10 cellular contexts compared by ENCODE assay signal in the genomic region with DNA sequence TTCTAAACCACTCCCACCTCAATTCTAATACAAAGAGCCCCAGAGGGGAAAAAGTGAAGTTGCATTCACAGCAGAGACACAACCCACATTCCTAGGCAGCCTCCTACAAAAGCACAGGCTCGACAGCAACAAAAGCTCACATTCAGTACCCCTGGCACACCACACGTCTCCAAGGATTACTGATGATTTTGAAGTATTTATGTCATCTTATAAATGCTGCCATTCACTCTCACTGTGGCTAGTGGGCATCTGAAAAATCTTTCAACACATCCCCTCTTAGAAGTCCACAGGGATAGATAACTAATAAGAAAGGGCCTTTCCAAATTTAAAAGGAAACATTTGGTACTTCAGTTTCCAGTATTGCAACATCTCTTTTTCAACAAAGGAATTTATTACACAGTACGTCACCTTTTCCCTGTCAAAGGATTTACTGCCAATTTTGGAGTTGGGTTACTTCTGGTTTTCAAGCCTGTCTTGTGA.
DNase-seq lines count a peak whose midpoint lies in the region; ATAC-seq lines count a peak whose summit lies in the region.
"Had no signal": no experiment of that assay in that cellular context is flagged by ENCODE, and none has a peak within 500 bp of the region (broad histone marks: within the 10 kb centered on the region; RNA-seq: fewer than 3 reads in every experiment).

No MANE protein-coding gene starts in this region.

- in situ Hi-C loops in SK-MEL-5 (cut with HindIII; ENCODE audit: low pct_unique_long_range_greater_than_20kb, low sequenced_read_pairs) = no loop called here

- ATAC-seq in left cardiac atrium (peak; percentile 80 to 90), HG03442 (IDR thresholded peaks at IDR 0.05; ENCODE audit: unreplicated experiment) (no peak)

- DNase-seq in GM04503 (ENCODE audit: low read depth) = peak; percentile 72
- DNase-seq in SK-MEL-5 (ENCODE audit: low read depth, low spot score) = peak; percentile 99
- peak; percentile 39 for DNase-seq in left cardiac atrium
- DNase-seq in renal cortical epithelial cell (ENCODE audit: low read depth) = peak; percentile 74
- no peak for DNase-seq in NCI-H345 treated with DMSO at 0.1 percent for 48 hours (lab: John Stamatoyannopoulos, UW; ENCODE audit: unreplicated experiment)
- DNase-seq in stimulated activated naive CD4-positive, alpha-beta T cell treated with Interleukin-2 at 50 U/mL for 16 hours (lab: John Stamatoyannopoulos, UW) = no peak
- DNase-seq in stimulated activated CD8-positive, alpha-beta memory T cell treated with anti-CD3 and anti-CD28 coated beads, Interleukin-4, amount 100 ng/mL, for 48 hours = no peak
- DNase-seq: dorsolateral prefrontal cortex, T-helper 9 cell had no signal

- intact Hi-C loops in left cardiac atrium (cut with DNase I) = no loop called here

Comparison
In these comparisons a context has a peak if more than half of its experiments do, and no peak if none do; other contexts are left out.
1. DNase-seq: peak in GM04503 (single experiment), SK-MEL-5 (single experiment), left cardiac atrium (single experiment) and renal cortical epithelial cell (single experiment); none in NCI-H345 treated with DMSO at 0.1 percent for 48 hours (single experiment), stimulated activated naive CD4-positive, alpha-beta T cell treated with Interleukin-2 at 50 U/mL for 16 hours (single experiment) and stimulated activated CD8-positive, alpha-beta memory T cell treated with anti-CD3 and anti-CD28 coated beads, Interleukin-4, amount 100 ng/mL, for 48 hours (single experiment).